6 cellular contexts compared by ENCODE assay signal in genomic region chr4:120973207-120973606, GRCh38. TPM values are rescaled to one million over a fixed set of nuclear protein-coding genes. Genes with fewer than 3 reads are reported as not detected.
"Had no signal": no experiment of that assay in that cellular context is flagged by ENCODE, and none has a peak within 500 bp of the region (broad histone marks: within the 10 kb centered on the region; RNA-seq: fewer than 3 reads in every experiment).

No MANE protein-coding gene starts in this region.

- DNase-seq: GM23248, GOT3, H7, IMR-90 had no signal

- ATAC-seq: HCT116, K562 had no signal

RNA-seq across cellular contexts. Expression of gene PRDM5, which starts 50.7 kb away (rescaled TPM):
- total RNA-seq: K562 had no signal
